10 cellular contexts compared by ENCODE assay signal in the genomic region with DNA sequence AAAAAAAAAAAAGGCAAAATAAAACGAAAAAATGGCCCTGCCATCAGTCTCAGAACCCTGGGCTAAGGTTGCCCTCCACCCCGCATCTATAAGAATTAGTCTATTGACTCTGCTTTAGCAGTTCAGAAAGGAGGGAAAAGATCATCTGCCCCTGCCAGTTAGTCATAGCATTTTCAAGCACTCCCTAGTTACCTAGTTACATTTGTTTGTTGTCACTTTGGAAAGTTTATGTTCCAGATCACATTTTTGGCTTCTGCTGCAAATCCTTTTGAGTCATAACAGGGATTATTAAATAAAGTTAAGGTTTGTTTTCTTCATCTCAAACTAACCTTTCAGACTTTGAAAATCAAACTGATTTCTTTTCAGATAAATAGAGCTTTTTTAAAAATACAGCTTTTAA. TPM values are rescaled to one million over a fixed set of nuclear protein-coding genes. Genes with fewer than 3 reads are reported as not detected.
DNase-seq lines count a peak whose midpoint lies in the region; ATAC-seq and TF ChIP-seq lines count a peak whose summit lies in the region.
"Had no signal": no experiment of that assay in that cellular context is flagged by ENCODE, and none has a peak within 500 bp of the region (broad histone marks: within the 10 kb centered on the region; RNA-seq: fewer than 3 reads in every experiment).

No MANE protein-coding gene starts in this region.

- H3K9me3 Mint-ChIP-seq in CD4-positive, alpha-beta T cell, result no peaks in the 10 kb centered on the region
- H3K9me3 Mint-ChIP-seq: stimulated activated effector memory CD8-positive, alpha-beta T cell treated with anti-CD3 and anti-CD28 coated beads, Interleukin-12 subunit alpha, Interleukin-12 subunit beta, amount 100 ng/mL, for 72 hours had no signal

- H4K91ac ChIP-seq in trophoblast cell (ENCODE audit: low read depth, low read length), result no peak overlapping the region

- H2AK5ac ChIP-seq in trophoblast cell (ENCODE audit: low read length), result no peak overlapping the region

- H3K4me3 ChIP-seq in fibroblast of the aortic adventitia (ENCODE audit: low read depth, low read length), result no peak overlapping the region
- H3K4me3 ChIP-seq in trophoblast cell (ENCODE audit: low read depth, low read length), result no peak overlapping the region

- no peak for DNase-seq in CD4-positive, alpha-beta T cell
- DNase-seq in RWPE1 (ENCODE audit: low spot score) (peak; percentile 74), fibroblast of the aortic adventitia (ENCODE audit: low read depth) (peak; percentile 88), trophoblast cell (peak; percentile 70 to 95), NCI-H82 (lab: John Stamatoyannopoulos, UW) (no peak)
- DNase-seq in stimulated activated CD8-positive, alpha-beta memory T cell treated with anti-CD3 and anti-CD28 coated beads, Interleukin-4, amount 100 ng/mL, for 48 hours, result no peak
- DNase-seq in activated naive CD4-positive, alpha-beta T cell treated with Interleukin-2 at 50 U/mL for 16 hours, result no peak
- DNase-seq: nucleus accumbens had no signal

- H3K79me2 ChIP-seq in trophoblast cell (ENCODE audit: control insufficient read depth, insufficient read depth, low read length, poor library complexity), result no peaks in the 10 kb centered on the region

- no peaks in the 10 kb centered on the region for H3K9me3 ChIP-seq in CD4-positive, alpha-beta T cell (ENCODE audit: control insufficient read depth, low read length)
- H3K9me3 ChIP-seq in trophoblast cell (ENCODE audit: insufficient read depth, low read depth, low read length), result no peaks in the 10 kb centered on the region

- CTCF ChIA-PET in CD4-positive, alpha-beta T cell (lab: Charles Lee), result no interaction called here
- CTCF ChIA-PET in RWPE1 (lab: Yijun Ruan, JAX), result interaction anchor here (0.7 kb wide), 1 partner anchor 63 kb away, joined by 3 read pairs; no protein-coding TSS in a partner anchor

- no peak overlapping the region for H2AFZ ChIP-seq in trophoblast cell (ENCODE audit: insufficient read depth, low read length, poor library complexity)

- no peak overlapping the region for H2BK5ac ChIP-seq in trophoblast cell (ENCODE audit: low read depth, low read length, poor library complexity)

- H2BK120ac ChIP-seq in trophoblast cell (ENCODE audit: insufficient read depth, low read length, poor library complexity), result no peak overlapping the region

- H3K23ac ChIP-seq in trophoblast cell (ENCODE audit: low read length), result no peak overlapping the region

- H3K18ac ChIP-seq in trophoblast cell (ENCODE audit: low read length), result no peak overlapping the region

- H3K27ac Mint-ChIP-seq in CD4-positive, alpha-beta T cell, result peak overlapping the region; percentile 44
- H3K27ac Mint-ChIP-seq: stimulated activated effector memory CD8-positive, alpha-beta T cell treated with anti-CD3 and anti-CD28 coated beads, Interleukin-12 subunit alpha, Interleukin-12 subunit beta, amount 100 ng/mL, for 72 hours had no signal

- no peaks in the 10 kb centered on the region for H3K27me3 ChIP-seq in CD4-positive, alpha-beta T cell (ENCODE audit: control insufficient read depth, insufficient read depth, low read length)
- no peaks in the 10 kb centered on the region for H3K27me3 ChIP-seq in trophoblast cell (ENCODE audit: insufficient read depth, low read length)

- no peak overlapping the region for H3K9ac ChIP-seq in trophoblast cell (ENCODE audit: low read length)

- TF ChIP-seq CTCF in CD4-positive, alpha-beta T cell (IDR thresholded peaks at IDR 0.05), result no peak
- no peak for TF ChIP-seq CTCF in RWPE1 (conservative IDR thresholded peaks at IDR 0.05; ENCODE audit: low read depth)
- no peak for TF ChIP-seq CTCF in fibroblast of the aortic adventitia (IDR thresholded peaks at IDR 0.05; ENCODE audit: insufficient read depth, low read length)

- H3K4me1 ChIP-seq in trophoblast cell (ENCODE audit: control insufficient read depth in 1 of 2, insufficient read depth in 2 of 2, low read length in 2 of 2), result no peaks in the 10 kb centered on the region

- H3K4ac ChIP-seq in trophoblast cell (ENCODE audit: low read depth, low read length), result no peak overlapping the region

- no peak overlapping the region for H2BK12ac ChIP-seq in trophoblast cell (ENCODE audit: low read length)

- H3K27ac ChIP-seq in CD4-positive, alpha-beta T cell (ENCODE audit: low read depth, low read length), result no peak overlapping the region
- H3K27ac ChIP-seq in RWPE1 (peak overlapping the region; percentile 85), trophoblast cell (ENCODE audit: low read depth, low read length) (no peak overlapping the region)

- peaks cover 82% of the 10 kb centered on the region for H3K36me3 Mint-ChIP-seq in CD4-positive, alpha-beta T cell (ENCODE audit: low read depth)

- peaks cover 25% of the 10 kb centered on the region for H3K4me1 Mint-ChIP-seq in CD4-positive, alpha-beta T cell (ENCODE audit: low read depth)
- H3K4me1 Mint-ChIP-seq: stimulated activated effector memory CD8-positive, alpha-beta T cell treated with anti-CD3 and anti-CD28 coated beads, Interleukin-12 subunit alpha, Interleukin-12 subunit beta, amount 100 ng/mL, for 72 hours had no signal

- no peak overlapping the region for H3K4me3 Mint-ChIP-seq in CD4-positive, alpha-beta T cell
- H3K4me3 Mint-ChIP-seq: stimulated activated effector memory CD8-positive, alpha-beta T cell treated with anti-CD3 and anti-CD28 coated beads, Interleukin-12 subunit alpha, Interleukin-12 subunit beta, amount 100 ng/mL, for 72 hours had no signal

- no peak overlapping the region for H4K8ac ChIP-seq in trophoblast cell (ENCODE audit: low read depth, low read length)

- POLR2A ChIA-PET in CD4-positive, alpha-beta T cell (lab: Charles Lee), result no interaction called here
- POLR2A ChIA-PET in RWPE1 (lab: Yijun Ruan, JAX; ENCODE audit: low non-redundant PET), result no interaction called here

- no peak for ATAC-seq in CD4-positive, alpha-beta T cell (ENCODE audit: poor library complexity)
- no peak for ATAC-seq in HG03097 (IDR thresholded peaks at IDR 0.05; ENCODE audit: low FRiP score, unreplicated experiment)
- ATAC-seq: stimulated activated effector memory CD8-positive, alpha-beta T cell treated with anti-CD3 and anti-CD28 coated beads, Interleukin-12 subunit alpha, Interleukin-12 subunit beta, amount 100 ng/mL, for 72 hours had no signal

- no peaks in the 10 kb centered on the region for H3K27me3 Mint-ChIP-seq in CD4-positive, alpha-beta T cell

- peaks cover 10 to 22% of the 10 kb centered on the region in 2 experiments for H3K36me3 ChIP-seq in trophoblast cell (ENCODE audit: control insufficient read depth in 1 of 2, insufficient read depth in 2 of 2, low read length in 2 of 2)

- intact Hi-C loops in CD4-positive, alpha-beta T cell (cut with DNase I, micrococcal nuclease), result no loop called here

- no peak overlapping the region for H3K4me2 ChIP-seq in trophoblast cell (ENCODE audit: low read length)

- H4K12ac ChIP-seq in trophoblast cell (ENCODE audit: low read depth, low read length), result no peak overlapping the region

- no CpG with 5 or more reads among the region's 2 CpGs for WGBS in trophoblast cell (ENCODE audit: extremely low coverage, insufficient coverage, insufficient read length)

- H3K79me1 ChIP-seq in trophoblast cell (ENCODE audit: low read length), result no peaks in the 10 kb centered on the region

- H3K14ac ChIP-seq in trophoblast cell (ENCODE audit: low read length), result no peak overlapping the region

RNA-seq across cellular contexts. Expression of gene AQP7, which starts 52.1 kb away (rescaled TPM):
- total RNA-seq in CD4-positive, alpha-beta T cell, result under 1 TPM; 0.25 to 0.27 TPM
- total RNA-seq in fibroblast of the aortic adventitia (ENCODE audit: low replicate concordance), result 0.09 TPM in 1 of 2 replicates, not detected in the other
- polyA plus RNA-seq in trophoblast cell (2013), result 0.03 and 0.07 TPM in 2 replicates

RNA-seq across cellular contexts. Expression of gene NFX1, which starts 60.0 kb away (rescaled TPM):
- total RNA-seq in CD4-positive, alpha-beta T cell, result 10 to 100 TPM; 33.1 to 34.1 TPM
- 27.5 and 37.2 TPM in 2 replicates for total RNA-seq in fibroblast of the aortic adventitia (ENCODE audit: low replicate concordance)
- 18.2 and 18.8 TPM in 2 replicates for polyA plus RNA-seq in trophoblast cell (2013)

Comparison
In these comparisons a context has a peak if more than half of its experiments do, and no peak if none do; other contexts are left out.
1. DNase-seq: peak in RWPE1 (single experiment), fibroblast of the aortic adventitia (single experiment) and trophoblast cell (2 of 2); none in CD4-positive, alpha-beta T cell (0 of 10), stimulated activated CD8-positive, alpha-beta memory T cell treated with anti-CD3 and anti-CD28 coated beads, Interleukin-4, amount 100 ng/mL, for 48 hours (single experiment), NCI-H82 (single experiment) and activated naive CD4-positive, alpha-beta T cell treated with Interleukin-2 at 50 U/mL for 16 hours (single experiment).